In the genomic region with DNA sequence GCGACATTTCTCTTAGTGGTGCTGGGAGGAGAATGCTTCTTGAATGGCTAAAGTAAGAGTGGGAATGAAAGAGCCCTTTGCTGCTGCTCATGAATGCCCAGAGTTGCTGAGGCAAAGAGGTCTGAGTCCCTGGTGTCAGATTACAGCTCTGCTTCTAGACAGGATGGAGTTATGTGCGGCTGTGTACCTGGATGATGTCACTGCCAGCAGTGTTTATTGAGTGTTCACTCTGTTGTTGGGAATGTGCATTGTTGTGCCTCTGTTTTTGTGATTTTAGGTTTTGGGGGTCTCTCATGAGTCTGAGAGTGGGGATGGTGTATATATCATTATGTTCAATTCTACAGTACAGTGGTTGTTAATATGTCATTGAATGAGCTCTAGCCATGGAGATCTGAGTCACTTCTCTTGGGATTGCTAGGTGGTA, we compare ENCODE assay signal across 8 cellular contexts. TPM values are rescaled to one million over a fixed set of nuclear protein-coding genes. Genes with fewer than 3 reads are reported as not detected.
A peak's percentile ranks its signal among the peaks of the same experiment; 100 is the strongest.
DNase-seq lines count a peak whose midpoint lies in the region; ATAC-seq and TF ChIP-seq lines count a peak whose summit lies in the region.

No MANE protein-coding gene starts in this region.

- H3K4me2 ChIP-seq in DND-41 (ENCODE audit: insufficient read depth, low read length) = peak overlapping the region; percentile 94

- DNase-seq in DND-41 (no peak), NCI-H1105 treated with DMSO at 0.1 percent for 48 hours (lab: John Stamatoyannopoulos, UW) (peak; percentile 85), kidney tubule cell (ENCODE audit: low spot score) (peak; percentile 83), GM13976 (ENCODE audit: low spot score) (no peak), middle frontal gyrus (ENCODE audit: extremely low spot score, low spot score) (no peak)

- no peak overlapping the region for H3K9ac ChIP-seq in DND-41 (ENCODE audit: low read depth, low read length)

- peaks cover 17% of the 10 kb centered on the region for H3K36me3 ChIP-seq in DND-41 (ENCODE audit: insufficient read depth, low read length)

- H3K4me3 ChIP-seq in DND-41 (ENCODE audit: low read depth in 1 of 2, low read length in 2 of 2) = peak overlapping the region in 1 of 2 experiments; percentile 30; a peak in 2 of 4 replicates

- H3K9me3 ChIP-seq in DND-41 (ENCODE audit: insufficient read depth, low read length, severe bottlenecking) = no peaks in the 10 kb centered on the region

- peaks cover 76% of the 10 kb centered on the region for H3K36me3 Mint-ChIP-seq in activated T-helper 17 cell treated with anti-CD3 and anti-CD28 coated beads, Interleukin-2, amount 50 U/mL, for 72 hours (ENCODE audit: low read depth)

- peaks cover 37% of the 10 kb centered on the region for H3K4me1 ChIP-seq in DND-41 (ENCODE audit: insufficient read depth, low read length)

- H3K4me1 Mint-ChIP-seq in activated T-helper 17 cell treated with anti-CD3 and anti-CD28 coated beads, Interleukin-2, amount 50 U/mL, for 72 hours = peaks cover 45% of the 10 kb centered on the region

- 0 out of 2 replicates have a peak, but pooled peaks cover 3% of the 10 kb centered on the region for H4K20me1 ChIP-seq in DND-41 (ENCODE audit: insufficient read depth, low read length)

- H3K79me2 ChIP-seq in DND-41 (ENCODE audit: insufficient read depth, low read length) = peaks cover 63% of the 10 kb centered on the region

- no peaks in the 10 kb centered on the region for H3K27me3 Mint-ChIP-seq in activated T-helper 17 cell treated with anti-CD3 and anti-CD28 coated beads, Interleukin-2, amount 50 U/mL, for 72 hours

- no peak overlapping the region for H2AFZ ChIP-seq in DND-41 (ENCODE audit: low read depth, low read length)

- TF ChIP-seq CTCF in DND-41 (IDR thresholded peaks at IDR 0.05; ENCODE audit: borderline replicate concordance, extremely low read depth, low read length, poor library complexity, severe bottlenecking) (no peak), GM13976 (IDR thresholded peaks at IDR 0.05; ENCODE audit: borderline replicate concordance, control extremely low read depth, extremely low read depth, insufficient read depth, missing control alignments) (no peak)

- H3K9me3 Mint-ChIP-seq in activated T-helper 17 cell treated with anti-CD3 and anti-CD28 coated beads, Interleukin-2, amount 50 U/mL, for 72 hours = no peaks in the 10 kb centered on the region

- H3K4me3 Mint-ChIP-seq in activated T-helper 17 cell treated with anti-CD3 and anti-CD28 coated beads, Interleukin-2, amount 50 U/mL, for 72 hours = peak overlapping the region; percentile 95

- in situ Hi-C loops in GM13976 (cut with MboI; ENCODE audit: low sequenced_read_pairs, unreplicated experiment) = no loop called here

- no peaks in the 10 kb centered on the region for H3K27me3 ChIP-seq in DND-41 (ENCODE audit: insufficient read depth, low read length, poor library complexity)

- no peak for ATAC-seq in DND-41 (ENCODE audit: insufficient read depth, low read depth)
- ATAC-seq in activated T-helper 17 cell treated with anti-CD3 and anti-CD28 coated beads, Interleukin-2, amount 50 U/mL, for 72 hours (replicated peaks) = no peak
- ATAC-seq in HG03196 (IDR thresholded peaks at IDR 0.05; ENCODE audit: unreplicated experiment) = no peak
- no peak for ATAC-seq in GM21576 (IDR thresholded peaks at IDR 0.05; ENCODE audit: unreplicated experiment)

- no peak overlapping the region for H3K27ac ChIP-seq in DND-41 (ENCODE audit: low read length)

- peak overlapping the region; percentile 97 for H3K27ac Mint-ChIP-seq in activated T-helper 17 cell treated with anti-CD3 and anti-CD28 coated beads, Interleukin-2, amount 50 U/mL, for 72 hours

RNA-seq across cellular contexts. Expression of gene CDC14A, which starts 2.7 kb away (rescaled TPM):
- 10 to 100 TPM; 21.0 to 31.0 TPM for total RNA-seq in activated T-helper 17 cell treated with anti-CD3 and anti-CD28 coated beads, Interleukin-2, amount 50 U/mL, for 72 hours

Comparison
In these comparisons a context has a peak if more than half of its experiments do, and no peak if none do; other contexts are left out.
1. DNase-seq: peak in NCI-H1105 treated with DMSO at 0.1 percent for 48 hours (single experiment) and kidney tubule cell (single experiment); none in DND-41 (single experiment), GM13976 (single experiment) and middle frontal gyrus (single experiment).